19 cellular contexts compared by ENCODE assay signal in genomic region chr17:74947041-74947754, GRCh38. TPM values are rescaled to one million over a fixed set of nuclear protein-coding genes. Genes with fewer than 3 reads are reported as not detected.
A peak's percentile ranks its signal among the peaks of the same experiment; 100 is the strongest.
DNase-seq lines count a peak whose midpoint lies in the region; ATAC-seq, FAIRE-seq and TF ChIP-seq lines count a peak whose summit lies in the region.
"Had no signal": no experiment of that assay in that cellular context is flagged by ENCODE, and none has a peak within 500 bp of the region (broad histone marks: within the 10 kb centered on the region; RNA-seq: fewer than 3 reads in every experiment).

No MANE protein-coding gene starts in this region.

- no peak overlapping the region for H3K4me2 ChIP-seq in K562 (ENCODE audit: insufficient read depth, low read length)

- H4K20me1 ChIP-seq in K562 (replicated peaks; ENCODE audit: control insufficient read depth, insufficient read depth, low read length) = no peaks in the 10 kb centered on the region

- CTCF ChIA-PET in K562 (lab: Yijun Ruan, JAX; ENCODE audit: low intra/inter-chr PET ratio) = no interaction called here

- no peaks in the 10 kb centered on the region for H3K36me3 ChIP-seq in K562 (ENCODE audit: control insufficient read depth, insufficient read depth, low read length)
- no peaks in the 10 kb centered on the region for H3K36me3 ChIP-seq in kidney (ENCODE audit: control insufficient read depth in 1 of 2, insufficient read depth in 2 of 2, low read length in 2 of 2)
- H3K36me3 ChIP-seq: BE2C, HAP-1 had no signal

- H3K27me3 ChIP-seq in K562 (ENCODE audit: control insufficient read depth in 2 of 2, insufficient read depth in 2 of 2, low read length in 2 of 2) = peaks cover 35 to 80% of the 10 kb centered on the region in 2 experiments

- no peak for TF ChIP-seq EP300 in K562 (IDR thresholded peaks at IDR 0.05; ENCODE audit: low read length)

- H3K9me3 ChIP-seq in K562 (replicated peaks; ENCODE audit: control insufficient read depth, insufficient read depth, low read depth, low read length) (no peaks in the 10 kb centered on the region), kidney (ENCODE audit: control insufficient read depth in 1 of 2, low read length in 2 of 2) (no peaks in the 10 kb centered on the region)
- H3K9me3 ChIP-seq: BE2C, HAP-1 had no signal

- in situ Hi-C loops in K562 (cut with MboI) = no loop called here

- no TSS peak for BruUV-seq in K562 (replicated peaks; lab: Mats Ljungman, UMichigan)

- TF ChIP-seq POLR2A in K562 (conservative IDR thresholded peaks at IDR 0.05) = no peak

- intact Hi-C loops in K562 (cut with micrococcal nuclease) (no loop called here), kidney (cut with DNase I) (no loop called here)

- H3K9me1 ChIP-seq in K562 (ENCODE audit: control insufficient read depth, insufficient read depth, low read length) = no peaks in the 10 kb centered on the region

- no peak for TF ChIP-seq CTCF in K562 (IDR thresholded peaks at IDR 0.05 in 2 of 3, conservative IDR thresholded peaks at IDR 0.05 in 1 of 3; ENCODE audit: insufficient read depth in 2 of 3, low read depth in 1 of 3, low read length in 3 of 3)
- TF ChIP-seq CTCF in kidney (IDR thresholded peaks at IDR 0.05; ENCODE audit: borderline replicate concordance, extremely low read depth, insufficient read depth) = no peak
- no peak for TF ChIP-seq CTCF in GM20000 (IDR thresholded peaks at IDR 0.05; ENCODE audit: extremely low read depth, missing control alignments)

- no peak for ATAC-seq in K562
- ATAC-seq: GM12878 had no signal

- POLR2A ChIA-PET in K562 (lab: Yijun Ruan, JAX) = interaction anchor here (1.6 kb wide), 1 partner anchor 16 kb away, joined by 3 read pairs; no protein-coding TSS in a partner anchor

- H3K79me2 ChIP-seq in K562 (ENCODE audit: control insufficient read depth, insufficient read depth, low read length) = no peaks in the 10 kb centered on the region

- WGBS in K562 (ENCODE audit: insufficient coverage, low coverage, missing lambda C conversion rate) = 12% methylated on average over 17 of the region's 17 CpGs

- H3K9ac ChIP-seq in K562 (ENCODE audit: insufficient read depth in 1 of 2, low read depth in 2 of 2, low read length in 2 of 2) (no peak overlapping the region; a peak in 1 of 4 replicates), kidney (ENCODE audit: low read length in 2 of 2) (no peak overlapping the region)

- no peak overlapping the region for H2AFZ ChIP-seq in K562 (ENCODE audit: low read depth, low read length)

- DNase-seq in K562 (ENCODE audit: extremely low read depth in 1 of 4, low spot score in 3 of 4) (no peak), kidney (peak; percentile 46), NCI-H1105 (lab: John Stamatoyannopoulos, UW) (no peak), GM20000 (ENCODE audit: low spot score) (no peak)
- DNase-seq: ACHN; BE2C; C1 segment of cervical spinal cord; CD4-positive, CD25-positive, alpha-beta regulatory T cell; CD8-positive, alpha-beta memory T cell; COR-L47; DMS 273 treated with DMSO at 0.1 percent for 48 hours; DMS53; DND-41; EL had no signal

- FAIRE-seq in K562 (lab: Jason Lieb, UNC) (no peak), kidney (lab: Jason Lieb, UNC) (no peak)
- FAIRE-seq: A204.1, GM12878 had no signal

- no peak for TF ChIP-seq RAD21 in K562 (CRISPR knock-in tag; conservative IDR thresholded peaks at IDR 0.05 in 1 of 2, IDR thresholded peaks at IDR 0.05 in 1 of 2)

- H3K4me1 ChIP-seq in K562 (replicated peaks in 1 of 2; ENCODE audit: control insufficient read depth in 2 of 2, insufficient read depth in 2 of 2, low read length in 2 of 2) = peaks cover 0 to 17% of the 10 kb centered on the region in 2 experiments; a peak in 2 of 5 replicates
- H3K4me1 ChIP-seq in kidney (ENCODE audit: control insufficient read depth in 1 of 2, insufficient read depth in 1 of 2, low read depth in 1 of 2, low read length in 2 of 2) = no peaks in the 10 kb centered on the region
- H3K4me1 ChIP-seq: BE2C, HAP-1 had no signal

- H3K4me3 ChIP-seq in K562 (no peak overlapping the region), kidney (ENCODE audit: low read length in 2 of 2) (no peak overlapping the region)
- H3K4me3 ChIP-seq: GM12878, HAP-1 had no signal

- H3K27ac ChIP-seq in K562 (ENCODE audit: extremely low read depth, low read depth, low read length) (no peak overlapping the region), kidney (ENCODE audit: low read depth in 2 of 2, low read length in 2 of 2) (no peak overlapping the region)

RNA-seq across cellular contexts. Expression of gene OTOP3, which starts 11.5 kb away (rescaled TPM):
- not detected in 2 replicates for total RNA-seq in K562 (2011; cell fraction: chromatin; rRNA removed; ENCODE audit: low replicate concordance)
- total RNA-seq in K562 (2011; cell fraction: nucleolus; rRNA removed) = not detected in 2 replicates
- total RNA-seq in K562 (2011; cell fraction: nucleoplasm; rRNA removed) = not detected in 2 replicates
- not detected in 2 replicates for total RNA-seq in K562 (2014; rRNA removed)
- total RNA-seq in K562 (2014; rRNA removed; fragmentation: Illumina TruSeq; extraction: Trizol) = not detected in 2 replicates
- total RNA-seq in K562 (2015; rRNA removed; fragmentation: Illumina TruSeq; extraction: Trizol) = not detected in 2 replicates
- not detected in 2 replicates for total RNA-seq in K562 (2021)
- not detected in 2 replicates for polyA plus RNA-seq in K562 (2011; rRNA removed)
- polyA plus RNA-seq in K562 (2011; cell fraction: cytosol; rRNA removed) = not detected in 2 replicates
- not detected in 2 replicates for polyA plus RNA-seq in K562 (2011; cell fraction: nucleus; rRNA removed)
- polyA plus RNA-seq in K562 (2012) = not detected in 2 replicates
- polyA plus RNA-seq in K562 (2014; fragmentation: Illumina TruSeq; extraction: Trizol) = not detected in 2 replicates
- polyA plus RNA-seq in K562 (2014; fragmentation: Nextera tagmentation; extraction: Ambion mirVana) = not detected
- not detected in 2 replicates for polyA plus RNA-seq in K562 (2014; rRNA removed)
- polyA minus RNA-seq in K562 (2011; rRNA and poly(A)+ RNA removed) = not detected in 2 replicates
- not detected in 2 replicates for polyA minus RNA-seq in K562 (2011; cell fraction: cytosol; rRNA and poly(A)+ RNA removed)
- not detected in 2 replicates for polyA minus RNA-seq in K562 (2011; cell fraction: nucleus; rRNA and poly(A)+ RNA removed)
- total RNA-seq in kidney = not detected
- not detected for polyA plus RNA-seq in kidney (ENCODE audit: insufficient read depth, low read depth, low replicate concordance)
- total RNA-seq: CD4-positive, CD25-positive, alpha-beta regulatory T cell; CD8-positive, alpha-beta memory T cell; G401; GM12878; H4 had no signal
- polyA plus RNA-seq: CD4-positive, CD25-positive, alpha-beta regulatory T cell; CD8-positive, alpha-beta memory T cell had no signal

RNA-seq across cellular contexts. Expression of gene OTOP2, which starts 23.1 kb away (rescaled TPM):
- total RNA-seq in K562 (2011; cell fraction: chromatin; rRNA removed; ENCODE audit: low replicate concordance) = 0.40 and 0.51 TPM in 2 replicates
- 0.17 and 0.26 TPM in 2 replicates for total RNA-seq in K562 (2011; cell fraction: nucleolus; rRNA removed)
- total RNA-seq in K562 (2011; cell fraction: nucleoplasm; rRNA removed) = 0.46 TPM in 1 of 2 replicates, not detected in the other
- total RNA-seq in K562 (2014; rRNA removed) (not detected in 2 replicates), K562 (2014; rRNA removed; fragmentation: Illumina TruSeq; extraction: Trizol) (0.11 TPM in 1 of 2 replicates, not detected in the other), K562 (2015; rRNA removed; fragmentation: Illumina TruSeq; extraction: Trizol) (0.19 and 0.36 TPM in 2 replicates), K562 (2021) (0.18 and 0.27 TPM in 2 replicates), kidney (not detected)
- polyA plus RNA-seq in K562 (2011; rRNA removed) (0.28 and 0.31 TPM in 2 replicates), K562 (2014; fragmentation: Illumina TruSeq; extraction: Trizol) (0.25 TPM in 1 of 2 replicates, not detected in the other), K562 (2014; fragmentation: Nextera tagmentation; extraction: Ambion mirVana) (under 1 TPM; 0.04 to 0.06 TPM), K562 (2014; rRNA removed) (0.08 and 0.09 TPM in 2 replicates), kidney (ENCODE audit: insufficient read depth, low read depth, low replicate concordance) (not detected)
- polyA plus RNA-seq in K562 (2011; cell fraction: cytosol; rRNA removed) = 0.28 and 0.42 TPM in 2 replicates
- polyA plus RNA-seq in K562 (2011; cell fraction: nucleus; rRNA removed) = 1.1 and 1.2 TPM in 2 replicates
- 0.35 and 0.68 TPM in 2 replicates for polyA plus RNA-seq in K562 (2012)
- polyA minus RNA-seq in K562 (2011; rRNA and poly(A)+ RNA removed) = 0.09 TPM in 1 of 2 replicates, not detected in the other
- polyA minus RNA-seq in K562 (2011; cell fraction: cytosol; rRNA and poly(A)+ RNA removed) = not detected in 2 replicates
- 0.27 and 0.33 TPM in 2 replicates for polyA minus RNA-seq in K562 (2011; cell fraction: nucleus; rRNA and poly(A)+ RNA removed)
- total RNA-seq: CD4-positive, CD25-positive, alpha-beta regulatory T cell; CD8-positive, alpha-beta memory T cell; G401; GM12878; H4 had no signal
- polyA plus RNA-seq: CD4-positive, CD25-positive, alpha-beta regulatory T cell; CD8-positive, alpha-beta memory T cell; GM12878 had no signal

RNA-seq across cellular contexts. Expression of gene USH1G, which starts 24.1 kb away (rescaled TPM):
- 2.8 and 9.8 TPM in 2 replicates for total RNA-seq in K562 (2011; cell fraction: chromatin; rRNA removed; ENCODE audit: low replicate concordance)
- total RNA-seq in K562 (2011; cell fraction: nucleolus; rRNA removed) = 7.1 and 8.3 TPM in 2 replicates
- total RNA-seq in K562 (2011; cell fraction: nucleoplasm; rRNA removed) = 4.5 and 5.5 TPM in 2 replicates
- total RNA-seq in K562 (2014; rRNA removed) (0.64 and 1.2 TPM in 2 replicates), K562 (2014; rRNA removed; fragmentation: Illumina TruSeq; extraction: Trizol) (0.16 and 0.22 TPM in 2 replicates), K562 (2015; rRNA removed; fragmentation: Illumina TruSeq; extraction: Trizol) (0.43 and 0.53 TPM in 2 replicates), K562 (2021) (1.00 and 1.4 TPM in 2 replicates), kidney (0.22 TPM)
- polyA plus RNA-seq in K562 (2011; rRNA removed) (0.57 and 0.77 TPM in 2 replicates), K562 (2014; fragmentation: Illumina TruSeq; extraction: Trizol) (0.42 and 0.71 TPM in 2 replicates), K562 (2014; fragmentation: Nextera tagmentation; extraction: Ambion mirVana) (not detected), K562 (2014; rRNA removed) (0.57 and 0.69 TPM in 2 replicates), kidney (ENCODE audit: insufficient read depth, low read depth, low replicate concordance) (0.17 TPM)
- polyA plus RNA-seq in K562 (2011; cell fraction: cytosol; rRNA removed) = 0.65 and 1.9 TPM in 2 replicates
- 1.2 and 2.7 TPM in 2 replicates for polyA plus RNA-seq in K562 (2011; cell fraction: nucleus; rRNA removed)
- 1.5 and 2.1 TPM in 2 replicates for polyA plus RNA-seq in K562 (2012)
- 4.8 and 11.0 TPM in 2 replicates for polyA minus RNA-seq in K562 (2011; rRNA and poly(A)+ RNA removed)
- polyA minus RNA-seq in K562 (2011; cell fraction: cytosol; rRNA and poly(A)+ RNA removed) = 0.82 and 1.6 TPM in 2 replicates
- polyA minus RNA-seq in K562 (2011; cell fraction: nucleus; rRNA and poly(A)+ RNA removed) = 4.0 and 5.0 TPM in 2 replicates
- total RNA-seq: CD4-positive, CD25-positive, alpha-beta regulatory T cell; CD8-positive, alpha-beta memory T cell had no signal
- polyA plus RNA-seq: CD4-positive, CD25-positive, alpha-beta regulatory T cell; CD8-positive, alpha-beta memory T cell had no signal

RNA-seq across cellular contexts. Expression of gene HID1, which starts 25.4 kb away (rescaled TPM):
- 1.1 and 7.8 TPM in 2 replicates for total RNA-seq in K562 (2011; cell fraction: chromatin; rRNA removed; ENCODE audit: low replicate concordance)
- total RNA-seq in K562 (2011; cell fraction: nucleolus; rRNA removed) = 2.2 and 4.0 TPM in 2 replicates
- total RNA-seq in K562 (2011; cell fraction: nucleoplasm; rRNA removed) = 2.1 and 2.5 TPM in 2 replicates
- total RNA-seq in K562 (2014; rRNA removed) (0.04 and 0.14 TPM in 2 replicates), K562 (2014; rRNA removed; fragmentation: Illumina TruSeq; extraction: Trizol) (0.19 TPM in 1 of 2 replicates, not detected in the other), K562 (2015; rRNA removed; fragmentation: Illumina TruSeq; extraction: Trizol) (0.15 and 0.54 TPM in 2 replicates), K562 (2021) (0.91 and 1.2 TPM in 2 replicates), kidney (32.6 TPM)
- polyA plus RNA-seq in K562 (2011; rRNA removed) (0.53 and 1.4 TPM in 2 replicates), K562 (2014; fragmentation: Illumina TruSeq; extraction: Trizol) (0.53 and 0.71 TPM in 2 replicates), K562 (2014; fragmentation: Nextera tagmentation; extraction: Ambion mirVana) (under 1 TPM in 1 of 2 experiments, not detected in 1; 0.15 TPM), K562 (2014; rRNA removed) (1.1 and 2.1 TPM in 2 replicates), kidney (ENCODE audit: insufficient read depth, low read depth, low replicate concordance) (13.6 TPM)
- 0.32 and 1.4 TPM in 2 replicates for polyA plus RNA-seq in K562 (2011; cell fraction: cytosol; rRNA removed)
- 7.9 and 8.7 TPM in 2 replicates for polyA plus RNA-seq in K562 (2011; cell fraction: nucleus; rRNA removed)
- 1.3 and 3.5 TPM in 2 replicates for polyA plus RNA-seq in K562 (2012)
- polyA minus RNA-seq in K562 (2011; rRNA and poly(A)+ RNA removed) = 0.75 and 1.2 TPM in 2 replicates
- polyA minus RNA-seq in K562 (2011; cell fraction: cytosol; rRNA and poly(A)+ RNA removed) = 1.4 TPM in 1 of 2 replicates, not detected in the other
- 1.6 and 1.7 TPM in 2 replicates for polyA minus RNA-seq in K562 (2011; cell fraction: nucleus; rRNA and poly(A)+ RNA removed)

RNA-seq across cellular contexts. Expression of gene CDR2L, which starts 40.2 kb away (rescaled TPM):
- total RNA-seq in K562 (2011; cell fraction: chromatin; rRNA removed; ENCODE audit: low replicate concordance) = 1.3 and 5.0 TPM in 2 replicates
- 3.9 and 4.0 TPM in 2 replicates for total RNA-seq in K562 (2011; cell fraction: nucleolus; rRNA removed)
- total RNA-seq in K562 (2011; cell fraction: nucleoplasm; rRNA removed) = 2.5 and 3.4 TPM in 2 replicates
- 8.8 and 9.8 TPM in 2 replicates for total RNA-seq in K562 (2014; rRNA removed)
- total RNA-seq in K562 (2014; rRNA removed; fragmentation: Illumina TruSeq; extraction: Trizol) = 2.0 and 2.7 TPM in 2 replicates
- 4.0 and 4.3 TPM in 2 replicates for total RNA-seq in K562 (2015; rRNA removed; fragmentation: Illumina TruSeq; extraction: Trizol)
- 15.5 and 16.0 TPM in 2 replicates for total RNA-seq in K562 (2021)
- 3.1 and 5.5 TPM in 2 replicates for polyA plus RNA-seq in K562 (2011; rRNA removed)
- polyA plus RNA-seq in K562 (2011; cell fraction: cytosol; rRNA removed) = 6.0 and 8.6 TPM in 2 replicates
- polyA plus RNA-seq in K562 (2011; cell fraction: nucleus; rRNA removed) = 6.9 and 7.8 TPM in 2 replicates
- polyA plus RNA-seq in K562 (2012) = 6.1 and 7.1 TPM in 2 replicates
- 7.3 and 8.9 TPM in 2 replicates for polyA plus RNA-seq in K562 (2014; fragmentation: Illumina TruSeq; extraction: Trizol)
- 1 to 10 TPM; 5.3 to 8.2 TPM for polyA plus RNA-seq in K562 (2014; fragmentation: Nextera tagmentation; extraction: Ambion mirVana)
- 8.0 and 9.8 TPM in 2 replicates for polyA plus RNA-seq in K562 (2014; rRNA removed)
- 1.8 and 2.2 TPM in 2 replicates for polyA minus RNA-seq in K562 (2011; rRNA and poly(A)+ RNA removed)
- 4.5 and 6.5 TPM in 2 replicates for polyA minus RNA-seq in K562 (2011; cell fraction: cytosol; rRNA and poly(A)+ RNA removed)
- polyA minus RNA-seq in K562 (2011; cell fraction: nucleus; rRNA and poly(A)+ RNA removed) = 1.5 and 1.7 TPM in 2 replicates
- 29.3 TPM for total RNA-seq in kidney
- polyA plus RNA-seq in kidney (ENCODE audit: insufficient read depth, low read depth, low replicate concordance) = 12.5 TPM
- total RNA-seq: CD4-positive, CD25-positive, alpha-beta regulatory T cell had no signal
